Comparison of ENCODE assay signal across 8 cellular contexts in the genomic region with DNA sequence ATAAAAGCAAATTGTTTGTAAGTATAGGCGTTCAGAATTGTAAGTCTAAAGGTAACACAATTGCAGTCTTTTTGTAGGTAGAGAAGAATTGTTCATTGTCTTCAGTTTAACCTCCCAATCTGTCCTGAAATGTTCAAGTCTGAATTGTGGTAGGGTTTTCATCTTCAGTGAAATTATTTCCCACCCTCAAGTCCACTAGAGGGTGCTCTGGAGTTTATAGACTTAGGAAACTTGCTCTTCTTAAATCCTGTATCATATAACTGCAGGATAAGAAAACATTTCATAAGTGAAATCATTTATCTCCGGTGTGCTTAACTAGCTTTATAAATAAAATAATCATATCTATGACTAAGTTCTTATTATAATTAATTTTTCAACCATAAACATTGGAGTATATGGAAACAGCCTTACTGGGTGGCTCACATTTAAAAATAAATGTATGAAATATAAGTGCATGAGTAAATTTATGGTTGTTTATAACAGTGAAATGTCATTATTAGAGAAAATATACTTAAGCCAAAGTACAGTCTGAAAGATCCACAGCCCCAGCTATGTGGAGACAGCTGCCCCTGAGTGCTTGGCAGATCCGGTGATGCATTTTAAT.
DNase-seq lines count a peak whose midpoint lies in the region; ATAC-seq, FAIRE-seq and TF ChIP-seq lines count a peak whose summit lies in the region.

No MANE protein-coding gene starts in this region.

- H3K36me3 ChIP-seq in KMS-11 (ENCODE audit: insufficient read depth) (no peaks in the 10 kb centered on the region), endothelial cell of umbilical vein (ENCODE audit: control insufficient read depth in 2 of 2, extremely low read depth in 1 of 2, insufficient read depth in 2 of 2, low read length in 2 of 2) (peaks cover 5 to 11% of the 10 kb centered on the region in 2 experiments)
- H3K36me3 ChIP-seq in naive thymus-derived CD4-positive, alpha-beta T cell (ENCODE audit: control insufficient read depth in 2 of 3, insufficient read depth in 3 of 3, low read length in 3 of 3), result no peaks in the 10 kb centered on the region

- no peaks in the 10 kb centered on the region; the same call in 1 of the 2 replicates for H3K79me2 ChIP-seq in KMS-11 (ENCODE audit: insufficient read depth, low read depth)
- peaks cover 30% of the 10 kb centered on the region for H3K79me2 ChIP-seq in endothelial cell of umbilical vein (ENCODE audit: control insufficient read depth, insufficient read depth, low read length)

- ATAC-seq in naive thymus-derived CD4-positive, alpha-beta T cell, result peak; percentile 72
- ATAC-seq in GM19452 (IDR thresholded peaks at IDR 0.05; ENCODE audit: unreplicated experiment) (no peak), GM18519 (IDR thresholded peaks at IDR 0.05; ENCODE audit: low FRiP score, unreplicated experiment) (no peak), HG02678 (IDR thresholded peaks at IDR 0.05; ENCODE audit: unreplicated experiment) (no peak)

- no peaks in the 10 kb centered on the region for H3K9me1 ChIP-seq in endothelial cell of umbilical vein (replicated peaks; ENCODE audit: control insufficient read depth, extremely low read depth, insufficient read depth, low read length)

- H3K27me3 ChIP-seq in KMS-11 (ENCODE audit: insufficient read depth, low read depth), result no peaks in the 10 kb centered on the region
- no peaks in the 10 kb centered on the region for H3K27me3 ChIP-seq in endothelial cell of umbilical vein (ENCODE audit: control insufficient read depth in 2 of 2, insufficient read depth in 2 of 2, low read length in 2 of 2)
- H3K27me3 ChIP-seq in naive thymus-derived CD4-positive, alpha-beta T cell (ENCODE audit: control insufficient read depth in 2 of 2, insufficient read depth in 2 of 2, low read length in 2 of 2), result no peaks in the 10 kb centered on the region

- peak; percentile 80 for TF ChIP-seq CTCF in KMS-11 (conservative IDR thresholded peaks at IDR 0.05; ENCODE audit: low read depth, low read length)
- TF ChIP-seq CTCF in endothelial cell of umbilical vein (IDR thresholded peaks at IDR 0.05; ENCODE audit: extremely low read depth in 1 of 2, insufficient read depth in 1 of 2, low read depth in 1 of 2, low read length in 2 of 2), result peak; percentile 43 to 51

- H4K20me1 ChIP-seq in KMS-11 (ENCODE audit: insufficient read depth) (no peaks in the 10 kb centered on the region), endothelial cell of umbilical vein (replicated peaks; ENCODE audit: control insufficient read depth, extremely low read depth, insufficient read depth, low read length) (no peaks in the 10 kb centered on the region)

- H3K4me2 ChIP-seq in KMS-11 (no peak overlapping the region), endothelial cell of umbilical vein (ENCODE audit: insufficient read depth, low read length) (no peak overlapping the region)

- no peak overlapping the region for H3K4me3 ChIP-seq in KMS-11 (IDR thresholded peaks at IDR 0.05; ENCODE audit: insufficient read depth, low read depth, low read length)
- H3K4me3 ChIP-seq in endothelial cell of umbilical vein (replicated peaks in 1 of 3; ENCODE audit: insufficient read depth in 1 of 3, low read depth in 1 of 3, low read length in 3 of 3), result no peak overlapping the region
- H3K4me3 ChIP-seq in naive thymus-derived CD4-positive, alpha-beta T cell (ENCODE audit: low read length), result no peak overlapping the region

- intact Hi-C loops in endothelial cell of umbilical vein (cut with micrococcal nuclease), result loop anchor here (1.0 to 5.0 kb wide), 4 partner anchors 50 to 613 kb away; no protein-coding TSS in a partner anchor
- intact Hi-C loops in naive thymus-derived CD4-positive, alpha-beta T cell (cut with micrococcal nuclease), result loop anchor here (1.0 to 2.0 kb wide), 7 partner anchors 14 to 615 kb away; a partner anchor contains a TSS

- FAIRE-seq in G401.6 (lab: Jason Lieb, UNC), result peak; percentile 70
- FAIRE-seq in endothelial cell of umbilical vein (lab: Jason Lieb, UNC), result peak; percentile 46

- no peaks in the 10 kb centered on the region for H3K9me3 ChIP-seq in endothelial cell of umbilical vein (replicated peaks; ENCODE audit: control insufficient read depth, insufficient read depth, low read length)
- H3K9me3 ChIP-seq in naive thymus-derived CD4-positive, alpha-beta T cell (ENCODE audit: control insufficient read depth in 2 of 3, low read length in 3 of 3), result no peaks in the 10 kb centered on the region

- BruUV-seq in endothelial cell of umbilical vein (replicated peaks; lab: Mats Ljungman, UMichigan), result no TSS peak

- H2AFZ ChIP-seq in KMS-11 (ENCODE audit: low read depth) (no peak overlapping the region), endothelial cell of umbilical vein (ENCODE audit: low read depth, low read length) (no peak overlapping the region)

- no peak overlapping the region for H3K4me3 Mint-ChIP-seq in naive thymus-derived CD4-positive, alpha-beta T cell

- peaks cover 0 to 12% (median 0%) of the 10 kb centered on the region in 5 donors for H3K36me3 Mint-ChIP-seq in naive thymus-derived CD4-positive, alpha-beta T cell

- H3K27me3 Mint-ChIP-seq in naive thymus-derived CD4-positive, alpha-beta T cell, result peaks cover 0 to 2% (median 0%) of the 10 kb centered on the region in 5 donors

- no peak for TF ChIP-seq POLR2A in endothelial cell of umbilical vein (IDR thresholded peaks at IDR 0.05; ENCODE audit: low read depth, low read length)

- POLR2A ChIA-PET in endothelial cell of umbilical vein (lab: Charles Lee), result no interaction called here
- POLR2A ChIA-PET in naive thymus-derived CD4-positive, alpha-beta T cell (lab: Charles Lee), result no interaction called here

- H3K4me1 ChIP-seq in KMS-11 (ENCODE audit: low read depth, poor library complexity, severe bottlenecking) (no peaks in the 10 kb centered on the region), endothelial cell of umbilical vein (ENCODE audit: control insufficient read depth, extremely low read depth, insufficient read depth, low read length) (peaks cover 42% of the 10 kb centered on the region)
- no peaks in the 10 kb centered on the region for H3K4me1 ChIP-seq in naive thymus-derived CD4-positive, alpha-beta T cell (ENCODE audit: control insufficient read depth in 2 of 2, insufficient read depth in 2 of 2, low read length in 2 of 2)

- H3K27ac ChIP-seq in KMS-11 (no peak overlapping the region), endothelial cell of umbilical vein (ENCODE audit: insufficient read depth, low read depth, low read length) (peak overlapping the region; percentile 37)
- no peak overlapping the region for H3K27ac ChIP-seq in naive thymus-derived CD4-positive, alpha-beta T cell (ENCODE audit: low read depth, low read length)

- dilution Hi-C loops in endothelial cell of umbilical vein (cut with MboI; ENCODE audit: extremely low pct_ligation_motif_present, low sequenced_read_pairs), result loop anchor here (25.0 kb wide), 1 partner anchor 238 kb away; no protein-coding TSS in a partner anchor

- H3K4me1 Mint-ChIP-seq in naive thymus-derived CD4-positive, alpha-beta T cell, result peaks cover 0 to 47% (median 19%) of the 10 kb centered on the region in 7 donors

- CTCF ChIA-PET in endothelial cell of umbilical vein (lab: Charles Lee), result interaction anchor here (1.1 to 7.2 kb wide), 11 partner anchors 9 to 250 kb away, joined by 3 to 177 read pairs (median 3); no protein-coding TSS in a partner anchor
- CTCF ChIA-PET in naive thymus-derived CD4-positive, alpha-beta T cell (lab: Charles Lee), result interaction anchor here (1.0 to 5.1 kb wide), 7 partner anchors 10 to 604 kb away, joined by 3 to 86 read pairs (median 5); no protein-coding TSS in a partner anchor

- no peak overlapping the region for H3K9ac ChIP-seq in KMS-11
- H3K9ac ChIP-seq in endothelial cell of umbilical vein (replicated peaks; ENCODE audit: extremely low read depth, insufficient read depth, low read length), result no peak overlapping the region

- peaks cover 0 to 14% (median 0%) of the 10 kb centered on the region in 11 donors for H3K9me3 Mint-ChIP-seq in naive thymus-derived CD4-positive, alpha-beta T cell

- peak overlapping the region in 1 of 9 donors; percentile 7 for H3K27ac Mint-ChIP-seq in naive thymus-derived CD4-positive, alpha-beta T cell

- DNase-seq in RPMI8226, result peak; percentile 24
- DNase-seq in endothelial cell of umbilical vein (ENCODE audit: low read depth, low spot score), result peak; percentile 73
- DNase-seq in naive thymus-derived CD4-positive, alpha-beta T cell, result peak in 6 of 9 donors; percentile 26 to 67 (median 53)

TF ChIP-seq in endothelial cell of umbilical vein, 7 proteins besides CTCF, POLR2A, EP300 and RAD21:
- TF ChIP-seq POLR2AphosphoS5 (IDR thresholded peaks at IDR 0.05; ENCODE audit: insufficient read depth, low read depth, low read length) (no peak), EZH2 (IDR thresholded peaks at IDR 0.05; ENCODE audit: borderline replicate concordance, low read depth, low read length, severe bottlenecking) (no peak), FOS (IDR thresholded peaks at IDR 0.05; ENCODE audit: borderline replicate concordance, insufficient read depth, low read length) (no peak), JUN (IDR thresholded peaks at IDR 0.05; ENCODE audit: borderline replicate concordance, insufficient read depth, insufficient read length, low read depth) (no peak), MYC (IDR thresholded peaks at IDR 0.05; ENCODE audit: low read depth, low read length) (no peak), GATA2 (IDR thresholded peaks at IDR 0.05; ENCODE audit: insufficient read depth, insufficient read length, low read depth, low read length) (no peak)
- TF ChIP-seq, protein P1, sequence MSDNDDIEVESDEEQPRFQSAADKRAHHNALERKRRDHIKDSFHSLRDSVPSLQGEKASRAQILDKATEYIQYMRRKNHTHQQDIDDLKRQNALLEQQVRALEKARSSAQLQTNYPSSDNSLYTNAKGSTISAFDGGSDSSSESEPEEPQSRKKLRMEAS (IDR thresholded peaks at IDR 0.05; ENCODE audit: insufficient read depth, insufficient read length), result no peak
TF ChIP-seq in endothelial cell of umbilical vein: peak in this region for 0.
